6 cellular contexts compared by ENCODE assay signal in genomic region chr14:96706893-96707292, GRCh38.
"Had no signal": no experiment of that assay in that cellular context is flagged by ENCODE, and none has a peak within 500 bp of the region (broad histone marks: within the 10 kb centered on the region; RNA-seq: fewer than 3 reads in every experiment).

No MANE protein-coding gene starts in this region.

- H2AFZ ChIP-seq: GM23338 had no signal

- H3K4me2 ChIP-seq: GM23338 had no signal

- H3K4me3 Mint-ChIP-seq: GM23338, H9 had no signal

- DNase-seq: H9, HCEC 1CT, IMR-90, KG1 had no signal

- ATAC-seq: GM23338, K562 had no signal

- H3K27ac Mint-ChIP-seq: GM23338, H9 had no signal

- H3K9me3 Mint-ChIP-seq: GM23338, H9 had no signal

- H3K4me3 ChIP-seq: GM23338, K562 had no signal
